In genomic region chr7:131370523-131370968, GRCh38 we compare ENCODE assay signal across 8 cellular contexts. TPM values are rescaled to one million over a fixed set of nuclear protein-coding genes. Genes with fewer than 3 reads are reported as not detected.
DNase-seq lines count a peak whose midpoint lies in the region; ATAC-seq and TF ChIP-seq lines count a peak whose summit lies in the region.

No MANE protein-coding gene starts in this region.

- TF ChIP-seq CTCF in cardiac muscle cell (IDR thresholded peaks at IDR 0.05; ENCODE audit: low read depth, low read length) (no peak), right atrium auricular region (IDR thresholded peaks at IDR 0.05) (no peak), mucosa of descending colon (IDR thresholded peaks at IDR 0.05) (no peak), uterus (IDR thresholded peaks at IDR 0.05) (no peak)

- H3K27me3 ChIP-seq in cardiac muscle cell (no peaks in the 10 kb centered on the region), right atrium auricular region (no peaks in the 10 kb centered on the region), uterus (no peaks in the 10 kb centered on the region)

- H3K4me1 ChIP-seq in cardiac muscle cell (ENCODE audit: low read depth) = peaks cover 8% of the 10 kb centered on the region
- H3K4me1 ChIP-seq in right atrium auricular region = peaks cover 0 to 52% of the 10 kb centered on the region in 2 donors
- H3K4me1 ChIP-seq in mucosa of descending colon (ENCODE audit: low read depth) = peaks cover 4% of the 10 kb centered on the region
- H3K4me1 ChIP-seq in uterus = peaks cover 0 to 15% of the 10 kb centered on the region in 2 donors

- DNase-seq in cardiac muscle cell (ENCODE audit: low read depth in 1 of 2, low spot score in 1 of 2) = peak in 1 of 2 donors; percentile 65
- no peak for DNase-seq in right atrium auricular region (ENCODE audit: low spot score)
- peak; percentile 14 for DNase-seq in activated T-helper 2 cell treated with anti-CD3 and anti-CD28 coated beads, Interferon-gamma antibody, Interleukin-2, Interleukin-4, amounts not matched to agents 10 μg/mL and 5 μg/mL and 100 μg/mL, durations not matched to agents 14 hours and 24 hours and 36 hours (ENCODE audit: low spot score)
- no peak for DNase-seq in mucosa of descending colon
- no peak for DNase-seq in uterus
- DNase-seq in AML-193 (lab: John Stamatoyannopoulos, UW) = no peak
- no peak for DNase-seq in GM19240 (ENCODE audit: insufficient read length, low spot score)

- H3K9me3 Mint-ChIP-seq in activated T-helper 2 cell treated with anti-CD3 and anti-CD28 coated beads, Interferon-gamma antibody, Interleukin-2, Interleukin-4, amounts not matched to agents 10 μg/mL and 5 μg/mL and 100 μg/mL, durations not matched to agents 14 hours and 24 hours and 36 hours = no peaks in the 10 kb centered on the region

- intact Hi-C loops in activated T-helper 2 cell treated with anti-CD3 and anti-CD28 coated beads, Interferon-gamma antibody, Interleukin-2, Interleukin-4, amounts not matched to agents 10 μg/mL and 5 μg/mL and 100 μg/mL, durations not matched to agents 14 hours and 24 hours and 36 hours (cut with micrococcal nuclease) = no loop called here
- intact Hi-C loops in mucosa of descending colon (cut with DNase I, micrococcal nuclease) (no loop called here), uterus (cut with DNase I; ENCODE audit: low total_unique reads) (no loop called here)

- H3K27ac ChIP-seq in cardiac muscle cell = peak overlapping the region; percentile 27
- H3K27ac ChIP-seq in right atrium auricular region = no peak overlapping the region
- H3K27ac ChIP-seq in uterus = no peak overlapping the region

- H3K4me3 Mint-ChIP-seq in activated T-helper 2 cell treated with anti-CD3 and anti-CD28 coated beads, Interferon-gamma antibody, Interleukin-2, Interleukin-4, amounts not matched to agents 10 μg/mL and 5 μg/mL and 100 μg/mL, durations not matched to agents 14 hours and 24 hours and 36 hours (ENCODE audit: low read depth) = no peak overlapping the region

- no peaks in the 10 kb centered on the region for H3K27me3 Mint-ChIP-seq in activated T-helper 2 cell treated with anti-CD3 and anti-CD28 coated beads, Interferon-gamma antibody, Interleukin-2, Interleukin-4, amounts not matched to agents 10 μg/mL and 5 μg/mL and 100 μg/mL, durations not matched to agents 14 hours and 24 hours and 36 hours (ENCODE audit: low read depth)

- peak; percentile 84 for ATAC-seq in HG03460 (IDR thresholded peaks at IDR 0.05; ENCODE audit: unreplicated experiment)
- peak; percentile 16 for ATAC-seq in mucosa of descending colon

- no peak for TF ChIP-seq POLR2A in uterus (IDR thresholded peaks at IDR 0.05)

- H3K36me3 Mint-ChIP-seq in activated T-helper 2 cell treated with anti-CD3 and anti-CD28 coated beads, Interferon-gamma antibody, Interleukin-2, Interleukin-4, amounts not matched to agents 10 μg/mL and 5 μg/mL and 100 μg/mL, durations not matched to agents 14 hours and 24 hours and 36 hours (ENCODE audit: low read depth) = peaks cover 10% of the 10 kb centered on the region

- H3K4me1 Mint-ChIP-seq in activated T-helper 2 cell treated with anti-CD3 and anti-CD28 coated beads, Interferon-gamma antibody, Interleukin-2, Interleukin-4, amounts not matched to agents 10 μg/mL and 5 μg/mL and 100 μg/mL, durations not matched to agents 14 hours and 24 hours and 36 hours (ENCODE audit: low read depth) = peaks cover 54% of the 10 kb centered on the region

- H3K9me3 ChIP-seq in cardiac muscle cell (ENCODE audit: low read depth) = no peaks in the 10 kb centered on the region
- H3K9me3 ChIP-seq in right atrium auricular region = no peaks in the 10 kb centered on the region
- H3K9me3 ChIP-seq in mucosa of descending colon = no peaks in the 10 kb centered on the region
- no peaks in the 10 kb centered on the region for H3K9me3 ChIP-seq in uterus

- H3K27ac Mint-ChIP-seq in activated T-helper 2 cell treated with anti-CD3 and anti-CD28 coated beads, Interferon-gamma antibody, Interleukin-2, Interleukin-4, amounts not matched to agents 10 μg/mL and 5 μg/mL and 100 μg/mL, durations not matched to agents 14 hours and 24 hours and 36 hours = no peak overlapping the region

- H3K4me3 ChIP-seq in cardiac muscle cell (no peak overlapping the region), right atrium auricular region (no peak overlapping the region), mucosa of descending colon (no peak overlapping the region), uterus (no peak overlapping the region)

- no peaks in the 10 kb centered on the region for H3K36me3 ChIP-seq in cardiac muscle cell
- no peaks in the 10 kb centered on the region for H3K36me3 ChIP-seq in right atrium auricular region
- H3K36me3 ChIP-seq in mucosa of descending colon (ENCODE audit: low read depth) = no peaks in the 10 kb centered on the region
- H3K36me3 ChIP-seq in uterus = no peaks in the 10 kb centered on the region

RNA-seq across cellular contexts. Expression of gene MKLN1, which starts 42.9 kb away (rescaled TPM):
- 15.5 and 26.2 TPM in 2 replicates for total RNA-seq in cardiac muscle cell
- polyA plus RNA-seq in cardiac muscle cell = 35.5 and 41.4 TPM in 2 replicates
- total RNA-seq in right atrium auricular region = 10 to 100 TPM; 27.4 to 28.5 TPM
- 38.3 and 40.9 TPM in 2 replicates for total RNA-seq in activated T-helper 2 cell treated with anti-CD3 and anti-CD28 coated beads, Interferon-gamma antibody, Interleukin-2, Interleukin-4, amounts not matched to agents 10 μg/mL and 5 μg/mL and 100 μg/mL, durations not matched to agents 14 hours and 24 hours and 36 hours
- 10 to 100 TPM; 41.5 to 66.1 (median 47.1) TPM for total RNA-seq in mucosa of descending colon
- 100 to 1,000 TPM in 3 of 4 donors, 10 to 100 TPM in 1; 52.9 to 311 (median 128) TPM for total RNA-seq in uterus
